22 cellular contexts compared by ENCODE assay signal in the genomic region with DNA sequence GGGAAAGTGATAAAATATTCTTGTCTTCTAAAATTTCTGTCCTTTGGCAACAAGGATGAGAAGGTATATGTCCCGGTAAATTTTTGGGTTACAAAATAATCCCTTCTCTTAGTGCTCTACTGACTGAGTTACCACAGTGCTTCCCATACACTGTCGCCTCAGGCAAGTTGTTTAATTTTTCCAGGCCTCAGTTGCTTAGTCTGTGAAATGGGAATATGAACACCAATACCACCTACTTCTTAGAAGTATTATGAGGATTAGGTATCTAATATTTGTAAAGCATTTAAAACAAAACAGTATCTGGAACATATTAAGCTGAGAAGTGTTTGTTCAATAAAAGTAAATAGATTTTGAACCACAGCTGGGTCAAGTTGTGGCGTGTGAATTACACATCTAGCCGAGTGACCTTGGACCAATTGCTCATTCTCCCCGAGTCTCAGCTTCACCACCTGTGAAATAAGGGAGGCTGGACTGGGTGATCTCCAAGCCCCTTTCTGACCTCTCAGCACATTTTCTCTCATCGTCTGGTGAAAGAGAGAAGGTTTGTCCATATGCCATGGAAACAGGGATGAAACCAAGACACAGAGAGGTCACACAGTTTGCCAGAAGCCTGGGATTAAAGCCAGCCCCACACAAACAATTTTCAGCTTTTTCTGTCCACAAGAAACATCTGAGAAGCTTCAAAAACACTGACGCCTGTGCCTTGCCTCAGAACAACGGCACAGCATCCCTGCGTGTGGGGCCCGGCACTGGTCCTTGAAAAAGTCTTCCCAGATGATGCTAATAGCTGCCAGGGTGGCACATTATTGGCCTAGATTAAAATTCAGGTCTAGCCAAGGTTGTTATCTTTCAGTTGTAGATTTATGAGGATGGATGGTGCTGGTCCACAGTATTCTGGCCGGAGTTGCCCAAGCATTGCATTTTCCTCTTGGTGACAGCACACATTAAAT.
"Had no signal": no experiment of that assay in that cellular context is flagged by ENCODE, and none has a peak within 500 bp of the region (broad histone marks: within the 10 kb centered on the region; RNA-seq: fewer than 3 reads in every experiment).

No MANE protein-coding gene starts in this region.

- H3K27me3 ChIP-seq: SJSA1 had no signal

- FAIRE-seq: HTR-8/SVneo, RCC 7860 had no signal

- H3K4me1 ChIP-seq: SJSA1 had no signal

- H3K4me3 ChIP-seq: SJSA1, SK-N-MC had no signal

- H3K36me3 ChIP-seq: SJSA1 had no signal

- H3K9me3 ChIP-seq: SJSA1 had no signal

- DNase-seq: Karpas-422, KG1, MM.1S, NCI-H1092 treated with DMSO at 0.1 percent for 48 hours, NCI-H1436, NCI-H187, NCI-H2081 treated with DMSO at 0.1 percent for 48 hours, NCI-H2171, NCI-H226, NCI-H446, NCI-H510A, NCI-H524 treated with DMSO at 0.1 percent for 48 hours, NCI-H69, NCI-H774, Right ventricle myocardium superior, RPMI8226, SIG-M5 had no signal

- H3K27ac ChIP-seq: HL-60, SJSA1, SK-N-MC had no signal
